18 cellular contexts compared by ENCODE assay signal in the genomic region with DNA sequence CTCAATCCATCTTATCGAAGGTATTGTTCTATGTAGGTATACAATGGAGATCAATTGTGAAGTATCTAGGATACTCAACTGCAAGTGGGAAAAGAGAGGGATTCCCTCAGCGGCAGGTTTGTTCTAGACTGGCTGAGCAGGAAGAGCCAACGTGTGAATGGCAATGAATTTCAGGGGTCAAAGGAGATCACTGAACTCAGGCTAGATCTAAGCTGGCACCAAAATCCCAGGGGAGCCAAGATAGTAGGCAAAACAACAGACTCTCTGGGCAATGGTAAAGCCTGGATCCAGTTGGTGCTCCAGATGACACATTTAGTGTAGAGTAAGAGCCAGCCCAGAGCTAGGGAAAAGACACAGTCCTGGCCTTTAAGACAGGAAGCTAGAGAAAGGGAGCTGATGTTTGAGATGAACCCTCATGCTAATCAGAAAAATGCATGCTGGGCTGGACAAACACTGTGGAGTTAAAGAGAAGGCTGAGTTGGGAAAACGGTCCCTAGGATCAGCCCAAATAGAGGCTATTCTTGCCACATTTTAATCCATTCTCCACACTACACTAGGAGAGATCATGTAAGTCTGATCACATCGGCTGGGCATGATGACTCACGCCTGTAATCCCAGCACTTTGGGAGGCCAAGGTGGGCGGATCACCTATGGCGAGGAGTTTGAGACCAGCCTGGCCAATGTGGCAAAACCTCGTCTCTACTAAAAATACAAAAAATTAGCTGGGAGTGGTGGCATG.
"Had no signal": no experiment of that assay in that cellular context is flagged by ENCODE, and none has a peak within 500 bp of the region (broad histone marks: within the 10 kb centered on the region; RNA-seq: fewer than 3 reads in every experiment).

No MANE protein-coding gene starts in this region.

- H3K4me3 Mint-ChIP-seq: activated T-helper 17 cell treated with anti-CD3 and anti-CD28 coated beads, Interleukin-2, amount 50 U/mL, for 72 hours; nephron; stimulated activated naive CD8-positive, alpha-beta T cell treated with anti-CD3 and anti-CD28 coated beads, Interleukin-15, amount 100 ng/mL, for 72 hours had no signal

- H3K27me3 ChIP-seq: brain microvascular endothelial cell, testis, upper lobe of left lung had no signal

- H3K4me1 ChIP-seq: testis had no signal

- H3K27me3 Mint-ChIP-seq: stimulated activated naive CD8-positive, alpha-beta T cell treated with anti-CD3 and anti-CD28 coated beads, Interleukin-15, amount 100 ng/mL, for 72 hours had no signal

- DNase-seq: activated CD4-positive, alpha-beta T cell treated with anti-CD3 and anti-CD28 coated beads for 1 hour; activated CD4-positive, alpha-beta T cell treated with anti-CD3 and anti-CD28 coated beads, Interleukin-2, amount 50 U/mL, for 48 hours; activated naive CD4-positive, alpha-beta T cell treated with Interleukin-2 at 50 U/mL for 16 hours; anterior cingulate cortex; brain microvascular endothelial cell; cortex of kidney; effector CD8-positive, alpha-beta T cell; foreskin melanocyte; kidney glomerular epithelial cell; nucleus accumbens; right cardiac atrium; stimulated activated naive CD8-positive, alpha-beta T cell treated with anti-CD3 and anti-CD28 coated beads, Interleukin-15, amount 100 ng/mL, for 72 hours; T1000; testis had no signal

- H3K4me3 ChIP-seq: testis, upper lobe of left lung had no signal

- H3K27ac Mint-ChIP-seq: activated T-helper 17 cell treated with anti-CD3 and anti-CD28 coated beads, Interleukin-2, amount 50 U/mL, for 72 hours; stimulated activated naive CD8-positive, alpha-beta T cell treated with anti-CD3 and anti-CD28 coated beads, Interleukin-15, amount 100 ng/mL, for 72 hours had no signal

- ATAC-seq: activated T-helper 17 cell treated with anti-CD3 and anti-CD28 coated beads, Interleukin-2, amount 50 U/mL, for 72 hours; right cardiac atrium; stimulated activated naive CD8-positive, alpha-beta T cell treated with anti-CD3 and anti-CD28 coated beads, Interleukin-15, amount 100 ng/mL, for 72 hours had no signal

- H3K36me3 ChIP-seq: brain microvascular endothelial cell, upper lobe of left lung had no signal

- H3K27ac ChIP-seq: brain microvascular endothelial cell, epithelial cell of prostate, testis, upper lobe of left lung had no signal

- H3K9me3 Mint-ChIP-seq: activated T-helper 17 cell treated with anti-CD3 and anti-CD28 coated beads, Interleukin-2, amount 50 U/mL, for 72 hours; nephron; stimulated activated naive CD8-positive, alpha-beta T cell treated with anti-CD3 and anti-CD28 coated beads, Interleukin-15, amount 100 ng/mL, for 72 hours had no signal
